31 cellular contexts compared by ENCODE assay signal in genomic region chr6:5041955-5042354, GRCh38. TPM values are rescaled to one million over a fixed set of nuclear protein-coding genes. Genes with fewer than 3 reads are reported as not detected.
DNase-seq lines count a peak whose midpoint lies in the region; ATAC-seq, FAIRE-seq and TF ChIP-seq lines count a peak whose summit lies in the region.
"Had no signal": no experiment of that assay in that cellular context is flagged by ENCODE, and none has a peak within 500 bp of the region (broad histone marks: within the 10 kb centered on the region; RNA-seq: fewer than 3 reads in every experiment).

No MANE protein-coding gene starts in this region.

- DNase-seq in IMR-90: no peak
- no peak for DNase-seq in K562 (ENCODE audit: extremely low read depth in 1 of 4, low spot score in 3 of 4)
- DNase-seq in H1 (ENCODE audit: low read depth in 1 of 2, low spot score in 2 of 2): no peak
- DNase-seq in DMS79 treated with DMSO at 0.1 percent for 48 hours (lab: John Stamatoyannopoulos, UW): no peak
- DNase-seq in occipital lobe (lab: John Stamatoyannopoulos, UW): no peak
- no peak for DNase-seq in cerebellar cortex (ENCODE audit: low spot score)
- DNase-seq: 8988T; ACHN; AML-193; BE2C; C1 segment of cervical spinal cord; Caco-2; Calu3; CD4-positive, alpha-beta memory T cell; CD4-positive, alpha-beta T cell; CD4-positive, CD25-positive, alpha-beta regulatory T cell; CD8-positive, alpha-beta memory T cell; CD8-positive, alpha-beta T cell; COR-L47; DMS 273 treated with DMSO at 0.1 percent for 48 hours; DMS153; DMS53; DMS79; DND-41; EL had no signal

- H2AK5ac ChIP-seq in IMR-90 (ENCODE audit: low read depth, low read length): no peak overlapping the region
- H2AK5ac ChIP-seq in H1 (ENCODE audit: low read depth, low read length): no peak overlapping the region

- H3K9me1 ChIP-seq in IMR-90 (ENCODE audit: insufficient read depth, low read length): 0 out of 2 replicates have a peak, but pooled peaks cover 3% of the 10 kb centered on the region
- H3K9me1 ChIP-seq in K562 (ENCODE audit: control insufficient read depth, insufficient read depth, low read length): no peaks in the 10 kb centered on the region

- H4K20me1 ChIP-seq in IMR-90 (ENCODE audit: insufficient read depth, low read length) (no peaks in the 10 kb centered on the region), K562 (replicated peaks; ENCODE audit: control insufficient read depth, insufficient read depth, low read length) (no peaks in the 10 kb centered on the region), H1 (replicated peaks in 1 of 2; ENCODE audit: control insufficient read depth in 1 of 2, insufficient read depth in 2 of 2, low read length in 2 of 2) (no peaks in the 10 kb centered on the region)
- H4K20me1 ChIP-seq: BLaER1; BLaER1 treated with 17β-estradiol and CSF1 and Interleukin-3, amounts not matched to agents 10 nM and 100 nM had no signal

- H2BK12ac ChIP-seq in H1 (ENCODE audit: low read depth, low read length): no peak overlapping the region

- TF ChIP-seq RAD21 in IMR-90 (IDR thresholded peaks at IDR 0.05; ENCODE audit: low read length): no peak
- TF ChIP-seq RAD21 in K562 (CRISPR knock-in tag; conservative IDR thresholded peaks at IDR 0.05 in 1 of 2, IDR thresholded peaks at IDR 0.05 in 1 of 2): no peak
- no peak for TF ChIP-seq RAD21 in H1 (IDR thresholded peaks at IDR 0.05 in 1 of 2, conservative IDR thresholded peaks at IDR 0.05 in 1 of 2; ENCODE audit: low read depth in 2 of 2, low read length in 2 of 2)

- H4K5ac ChIP-seq in IMR-90 (ENCODE audit: low read depth, low read length) (no peak overlapping the region), H1 (ENCODE audit: insufficient read length, low read depth, low read length) (no peak overlapping the region)

- TF ChIP-seq POLR2A in IMR-90 (IDR thresholded peaks at IDR 0.05; ENCODE audit: low read depth, low read length) (no peak), K562 (conservative IDR thresholded peaks at IDR 0.05) (no peak), H1 (IDR thresholded peaks at IDR 0.05; ENCODE audit: control extremely low read depth in 1 of 2, low read depth in 2 of 2, low read length in 2 of 2) (no peak)

- intact Hi-C loops in IMR-90 (cut with micrococcal nuclease): no loop called here
- intact Hi-C loops in K562 (cut with micrococcal nuclease): no loop called here

- no peak overlapping the region for H4K8ac ChIP-seq in IMR-90 (ENCODE audit: low read depth in 2 of 2, low read length in 2 of 2)
- H4K8ac ChIP-seq in H1 (ENCODE audit: extremely low read depth, insufficient read depth, low read length): no peak overlapping the region

- no peak overlapping the region for H3K18ac ChIP-seq in IMR-90 (ENCODE audit: low read depth, low read length)
- no peak overlapping the region for H3K18ac ChIP-seq in H1 (ENCODE audit: extremely low read depth, low read length)

- no peak overlapping the region for H3K4me2 ChIP-seq in IMR-90 (ENCODE audit: low read depth, low read length)
- H3K4me2 ChIP-seq in K562 (ENCODE audit: insufficient read depth, low read length): no peak overlapping the region
- no peak overlapping the region for H3K4me2 ChIP-seq in H1 (ENCODE audit: insufficient read depth in 1 of 2, low read depth in 2 of 2, low read length in 2 of 2)
- H3K4me2 ChIP-seq: A549; BLaER1; BLaER1 treated with 17β-estradiol and CSF1 and Interleukin-3, amounts not matched to agents 10 nM and 100 nM had no signal

- H3K9me3 ChIP-seq in IMR-90 (ENCODE audit: control insufficient read depth, insufficient read depth, low read length): no peaks in the 10 kb centered on the region
- H3K9me3 ChIP-seq in K562 (replicated peaks; ENCODE audit: control insufficient read depth, insufficient read depth, low read depth, low read length): no peaks in the 10 kb centered on the region
- H3K9me3 ChIP-seq in H1 (ENCODE audit: insufficient read depth in 2 of 2, low read depth in 1 of 2, low read length in 1 of 2): peaks cover 0 to 7% of the 10 kb centered on the region in 2 experiments; a peak in 1 of 4 replicates
- H3K9me3 ChIP-seq: A549, BE2C, Caco-2 had no signal

- H3K79me1 ChIP-seq in IMR-90 (ENCODE audit: low read depth in 1 of 2, low read length in 2 of 2) (no peaks in the 10 kb centered on the region), H1 (ENCODE audit: low read depth, low read length) (no peaks in the 10 kb centered on the region)

- H3K27me3 ChIP-seq in IMR-90 (ENCODE audit: control insufficient read depth, insufficient read depth, low read length) (no peaks in the 10 kb centered on the region), K562 (ENCODE audit: control insufficient read depth in 2 of 2, insufficient read depth in 2 of 2, low read length in 2 of 2) (peaks cover 2 to 20% of the 10 kb centered on the region in 2 experiments; a peak in 4 of 5 replicates), H1 (replicated peaks in 1 of 4; ENCODE audit: control insufficient read depth in 3 of 4, extremely low read depth in 1 of 4, insufficient read depth in 3 of 4, low read length in 3 of 4) (no peaks in the 10 kb centered on the region)
- H3K27me3 ChIP-seq: BE2C; BLaER1; BLaER1 treated with 17β-estradiol and CSF1 and Interleukin-3, amounts not matched to agents 10 nM and 100 nM had no signal

- no peak overlapping the region for H2AFZ ChIP-seq in IMR-90 (replicated peaks; ENCODE audit: low read length, poor library complexity)
- no peak overlapping the region for H2AFZ ChIP-seq in K562 (ENCODE audit: low read depth, low read length)
- H2AFZ ChIP-seq in H1 (ENCODE audit: low read length): no peak overlapping the region

- H3K4me3 ChIP-seq in IMR-90 (ENCODE audit: insufficient read depth, low read depth, low read length) (no peak overlapping the region), K562 (no peak overlapping the region), H1 (ENCODE audit: extremely low read depth in 1 of 4, insufficient read depth in 2 of 4, low read depth in 3 of 4, low read length in 4 of 4) (no peak overlapping the region)
- H3K4me3 ChIP-seq: A549; BLaER1; BLaER1 treated with 17β-estradiol and CSF1 and Interleukin-3, amounts not matched to agents 10 nM and 100 nM had no signal

- dilution Hi-C loops in IMR-90 (cut with HindIII; ENCODE audit: low sequenced_read_pairs, unreplicated experiment): no loop called here

- no peak overlapping the region for H2BK5ac ChIP-seq in IMR-90 (ENCODE audit: low read depth, low read length, poor library complexity, severe bottlenecking)
- no peak overlapping the region for H2BK5ac ChIP-seq in H1 (ENCODE audit: low read depth, low read length)

- TF ChIP-seq EP300 in K562 (IDR thresholded peaks at IDR 0.05; ENCODE audit: low read length): no peak
- no peak for TF ChIP-seq EP300 in H1 (IDR thresholded peaks at IDR 0.05; ENCODE audit: borderline replicate concordance in 1 of 2, low read depth in 2 of 2, low read length in 2 of 2)

- H4K91ac ChIP-seq in IMR-90 (ENCODE audit: insufficient read depth, low read depth, low read length): no peak overlapping the region
- no peak overlapping the region for H4K91ac ChIP-seq in H1 (replicated peaks; ENCODE audit: insufficient read length, low read length)

- no peak overlapping the region for H3K4ac ChIP-seq in IMR-90 (ENCODE audit: low read depth, low read length)
- no peak overlapping the region for H3K4ac ChIP-seq in H1 (replicated peaks; ENCODE audit: insufficient read length, low read depth, low read length)

- no peak overlapping the region for H2BK15ac ChIP-seq in IMR-90 (ENCODE audit: low read depth, low read length)
- no peak overlapping the region for H2BK15ac ChIP-seq in H1 (ENCODE audit: low read length)

- H3K4me1 ChIP-seq in IMR-90 (ENCODE audit: control insufficient read depth, insufficient read depth, low read length): peaks cover 2% of the 10 kb centered on the region
- no peaks in the 10 kb centered on the region for H3K4me1 ChIP-seq in K562 (replicated peaks in 1 of 2; ENCODE audit: control insufficient read depth in 2 of 2, insufficient read depth in 2 of 2, low read length in 2 of 2)
- H3K4me1 ChIP-seq in H1 (replicated peaks in 1 of 4; ENCODE audit: control insufficient read depth in 3 of 4, insufficient read depth in 4 of 4, low read length in 3 of 4): no peaks in the 10 kb centered on the region
- H3K4me1 ChIP-seq: A549; BE2C; BLaER1; BLaER1 treated with 17β-estradiol and CSF1 and Interleukin-3, amounts not matched to agents 10 nM and 100 nM; Caco-2 had no signal

- BruUV-seq in IMR-90 (replicated peaks; lab: Mats Ljungman, UMichigan) (no TSS peak), K562 (replicated peaks; lab: Mats Ljungman, UMichigan) (no TSS peak)

- no peak overlapping the region for H3K23ac ChIP-seq in IMR-90 (ENCODE audit: low read depth, low read length)
- H3K23ac ChIP-seq in H1 (ENCODE audit: insufficient read length): no peak overlapping the region

- H3K56ac ChIP-seq in IMR-90 (ENCODE audit: extremely low read depth, insufficient read depth, low read length) (no peak overlapping the region), H1 (replicated peaks; ENCODE audit: insufficient read length, low read depth, low read length) (no peak overlapping the region)

- H2AK9ac ChIP-seq in IMR-90 (replicated peaks; ENCODE audit: low read depth, low read length, poor library complexity): no peak overlapping the region

- TF ChIP-seq CTCF in IMR-90 (conservative IDR thresholded peaks at IDR 0.05; ENCODE audit: low read depth, low read length) (no peak), K562 (IDR thresholded peaks at IDR 0.05 in 2 of 3, conservative IDR thresholded peaks at IDR 0.05 in 1 of 3; ENCODE audit: insufficient read depth in 2 of 3, low read depth in 1 of 3, low read length in 3 of 3) (no peak), H1 (IDR thresholded peaks at IDR 0.05; ENCODE audit: control extremely low read depth in 1 of 3, insufficient read depth in 1 of 3, low read depth in 1 of 3, low read length in 3 of 3) (no peak)

- no peaks in the 10 kb centered on the region for H3K23me2 ChIP-seq in H1 (ENCODE audit: low read depth, low read length)

- ATAC-seq in IMR-90 (ENCODE audit: low read depth) (no peak), K562 (no peak)
- ATAC-seq: A549; CD8-positive, alpha-beta T cell had no signal

- no CpG with 5 or more reads among the region's 2 CpGs for WGBS in IMR-90 (ENCODE audit: extremely low coverage in 2 of 2, insufficient read length in 1 of 2), 2 experiments
- WGBS in K562 (ENCODE audit: insufficient coverage, low coverage, missing lambda C conversion rate): 9% methylated on average over 2 of the region's 2 CpGs
- 71% methylated on average over 2 of the region's 2 CpGs; no CpG with 5 or more reads in 1 of the 2 experiments for WGBS in H1 (ENCODE audit: extremely low coverage in 1 of 2, insufficient coverage in 1 of 2, insufficient read length in 1 of 2, insufficient replicate concordance in 2 of 2, low coverage in 1 of 2, low lambda C conversion rate in 2 of 2, missing lambda C conversion rate in 1 of 2), 2 experiments

- H3K36me3 ChIP-seq in IMR-90 (ENCODE audit: control insufficient read depth, insufficient read depth, low read length) (no peaks in the 10 kb centered on the region), K562 (ENCODE audit: control insufficient read depth, insufficient read depth, low read length) (no peaks in the 10 kb centered on the region), H1 (ENCODE audit: control insufficient read depth in 2 of 4, insufficient read depth in 4 of 4, low read length in 3 of 4) (no peaks in the 10 kb centered on the region)
- H3K36me3 ChIP-seq: BE2C, BLaER1 had no signal

- H3K14ac ChIP-seq in IMR-90 (replicated peaks; ENCODE audit: low read depth, low read length) (no peak overlapping the region), H1 (ENCODE audit: insufficient read length) (no peak overlapping the region)

- H2BK20ac ChIP-seq in IMR-90 (ENCODE audit: low read depth, low read length) (no peak overlapping the region), H1 (ENCODE audit: low read length) (no peak overlapping the region)

- no peak overlapping the region for H3K27ac ChIP-seq in IMR-90 (ENCODE audit: insufficient read depth, low read length)
- H3K27ac ChIP-seq in K562 (ENCODE audit: extremely low read depth, low read depth, low read length): no peak overlapping the region
- no peak overlapping the region for H3K27ac ChIP-seq in H1 (ENCODE audit: low read depth, low read length)
- H3K27ac ChIP-seq: 22Rv1; A549; BLaER1; BLaER1 treated with 17β-estradiol and CSF1 and Interleukin-3, amounts not matched to agents 10 nM and 100 nM; C4-2B had no signal

- no peaks in the 10 kb centered on the region for H3K79me2 ChIP-seq in K562 (ENCODE audit: control insufficient read depth, insufficient read depth, low read length)
- H3K79me2 ChIP-seq in H1 (ENCODE audit: control insufficient read depth in 1 of 2, insufficient read depth in 2 of 2, low read length in 2 of 2): no peaks in the 10 kb centered on the region

- in situ Hi-C loops in IMR-90 (cut with MboI; ENCODE audit: low sequenced_read_pairs) (no loop called here), K562 (cut with MboI) (no loop called here)

- CTCF ChIA-PET in IMR-90 (lab: Yijun Ruan, JAX) (no interaction called here), K562 (lab: Yijun Ruan, JAX; ENCODE audit: low intra/inter-chr PET ratio) (no interaction called here), H1 (lab: Charles Lee; ENCODE audit: partially characterized antibody) (interaction anchor here (1.5 kb wide), 1 partner anchor 12 kb away, joined by 4 read pairs; no protein-coding TSS in a partner anchor)

- H2BK120ac ChIP-seq in IMR-90 (ENCODE audit: low read depth, low read length) (no peak overlapping the region), H1 (replicated peaks; ENCODE audit: low read depth, low read length) (no peak overlapping the region)

- no peak overlapping the region for H3K9ac ChIP-seq in IMR-90 (ENCODE audit: low read depth, low read length)
- H3K9ac ChIP-seq in K562 (ENCODE audit: insufficient read depth in 1 of 2, low read depth in 2 of 2, low read length in 2 of 2): no peak overlapping the region
- no peak overlapping the region for H3K9ac ChIP-seq in H1 (replicated peaks in 1 of 4; ENCODE audit: extremely low read depth in 1 of 4, low read depth in 3 of 4, low read length in 3 of 4)
- H3K9ac ChIP-seq: BLaER1; BLaER1 treated with 17β-estradiol and CSF1 and Interleukin-3, amounts not matched to agents 10 nM and 100 nM had no signal

- POLR2A ChIA-PET in IMR-90 (lab: Charles Lee; ENCODE audit: unreplicated experiment): no interaction called here
- POLR2A ChIA-PET in K562 (lab: Yijun Ruan, JAX): interaction anchor here (0.6 kb wide), 1 partner anchor 1277 kb away, joined by 3 read pairs; no protein-coding TSS in a partner anchor
- POLR2A ChIA-PET in H1 (lab: Charles Lee; ENCODE audit: partially characterized antibody): no interaction called here

- FAIRE-seq in K562 (lab: Jason Lieb, UNC): no peak
- FAIRE-seq in H1 (lab: Jason Lieb, UNC): no peak
- FAIRE-seq: A549, D721Med had no signal

RNA-seq across cellular contexts. Expression of gene RPP40, which starts 38.1 kb away (rescaled TPM):
- total RNA-seq in IMR-90 (2012; rRNA removed) (19.7 and 22.2 TPM in 2 replicates), K562 (2014; rRNA removed) (34.7 and 41.1 TPM in 2 replicates), K562 (2014; rRNA removed; fragmentation: Illumina TruSeq; extraction: Trizol) (39.9 and 41.0 TPM in 2 replicates), K562 (2015; rRNA removed; fragmentation: Illumina TruSeq; extraction: Trizol) (36.4 and 39.0 TPM in 2 replicates), K562 (2021) (28.1 and 30.2 TPM in 2 replicates), occipital lobe (14.0 TPM)
- polyA plus RNA-seq in IMR-90 (2012; rRNA removed) (6.6 and 8.1 TPM in 2 replicates), K562 (2011; rRNA removed) (15.9 and 22.6 TPM in 2 replicates), K562 (2014; fragmentation: Illumina TruSeq; extraction: Trizol) (48.2 and 51.2 TPM in 2 replicates), K562 (2014; fragmentation: Nextera tagmentation; extraction: Ambion mirVana) (100 to 1,000 TPM; 103 to 114 TPM), K562 (2014; rRNA removed) (35.7 and 46.6 TPM in 2 replicates), H1 (2011; rRNA removed) (5.1 and 7.0 TPM in 2 replicates)
- 3.2 and 4.2 TPM in 2 replicates for polyA plus RNA-seq in IMR-90 (2012; cell fraction: cytosol; rRNA removed)
- polyA plus RNA-seq in IMR-90 (2012; cell fraction: nucleus; rRNA removed; ENCODE audit: low replicate concordance): 2.3 and 4.6 TPM in 2 replicates
- 10.1 and 10.8 TPM in 2 replicates for total RNA-seq in K562 (2011; cell fraction: chromatin; rRNA removed; ENCODE audit: low replicate concordance)
- total RNA-seq in K562 (2011; cell fraction: nucleolus; rRNA removed): 7.1 and 8.8 TPM in 2 replicates
- total RNA-seq in K562 (2011; cell fraction: nucleoplasm; rRNA removed): 7.9 and 13.3 TPM in 2 replicates
- 8.4 and 11.0 TPM in 2 replicates for polyA plus RNA-seq in K562 (2011; cell fraction: cytosol; rRNA removed)
- 12.8 and 16.4 TPM in 2 replicates for polyA plus RNA-seq in K562 (2011; cell fraction: nucleus; rRNA removed)
- 16.5 and 38.9 TPM in 2 replicates for polyA plus RNA-seq in K562 (2012)
- 17.4 and 17.6 TPM in 2 replicates for polyA minus RNA-seq in K562 (2011; rRNA and poly(A)+ RNA removed)
- 6.8 and 8.6 TPM in 2 replicates for polyA minus RNA-seq in K562 (2011; cell fraction: cytosol; rRNA and poly(A)+ RNA removed)
- 9.7 and 17.2 TPM in 2 replicates for polyA minus RNA-seq in K562 (2011; cell fraction: nucleus; rRNA and poly(A)+ RNA removed)
- total RNA-seq in H1 (2021; fragmentation: NEBNext Ultra II Directional; extraction: Animal tissue kit (Norgen Biotek cat#: 25700)): 15.7 and 17.1 TPM in 2 replicates
- 8.8 TPM for polyA plus RNA-seq in H1 (2011; cell fraction: cytosol; rRNA removed)
- polyA plus RNA-seq in H1 (2011; cell fraction: nucleus; rRNA removed): 3.6 TPM
- 10.1 to 15.2 TPM (median 10.3 TPM) in 4 replicates for polyA plus RNA-seq in H1 (2012, experiment 1 of 2)
- polyA plus RNA-seq in H1 (2012, experiment 2 of 2): 7.5 TPM
- 10.9 TPM for polyA plus RNA-seq in H1 (2013, experiment 1 of 2)
- polyA plus RNA-seq in H1 (2013, experiment 2 of 2): 12.1 TPM
- polyA minus RNA-seq in H1 (2011; rRNA and poly(A)+ RNA removed): 3.3 and 4.9 TPM in 2 replicates
- polyA minus RNA-seq in H1 (2011; cell fraction: cytosol; rRNA and poly(A)+ RNA removed): 4.3 TPM
- 4.4 TPM for polyA minus RNA-seq in H1 (2011; cell fraction: nucleus; rRNA and poly(A)+ RNA removed)

RNA-seq across cellular contexts. Expression of gene PPP1R3G, which starts 43.2 kb away (rescaled TPM):
- under 0.01 and 0.18 TPM in 2 replicates for total RNA-seq in IMR-90 (2012; rRNA removed)
- polyA plus RNA-seq in IMR-90 (2012; rRNA removed): 0.09 and 0.10 TPM in 2 replicates
- polyA plus RNA-seq in IMR-90 (2012; cell fraction: cytosol; rRNA removed): 0.06 and 0.16 TPM in 2 replicates
- polyA plus RNA-seq in IMR-90 (2012; cell fraction: nucleus; rRNA removed; ENCODE audit: low replicate concordance): 0.09 and 0.10 TPM in 2 replicates
- 0.37 TPM in 1 of 2 replicates, not detected in the other for total RNA-seq in K562 (2011; cell fraction: chromatin; rRNA removed; ENCODE audit: low replicate concordance)
- 0.50 and 0.53 TPM in 2 replicates for total RNA-seq in K562 (2011; cell fraction: nucleolus; rRNA removed)
- total RNA-seq in K562 (2011; cell fraction: nucleoplasm; rRNA removed): 0.29 and 0.46 TPM in 2 replicates
- 0.08 TPM in 1 of 2 replicates, not detected in the other for total RNA-seq in K562 (2014; rRNA removed)
- total RNA-seq in K562 (2014; rRNA removed; fragmentation: Illumina TruSeq; extraction: Trizol): not detected in 2 replicates
- total RNA-seq in K562 (2015; rRNA removed; fragmentation: Illumina TruSeq; extraction: Trizol): not detected in 2 replicates
- 0.04 TPM in 2 replicates for total RNA-seq in K562 (2021)
- 0.13 and 0.35 TPM in 2 replicates for polyA plus RNA-seq in K562 (2011; rRNA removed)
- 0.35 and 0.51 TPM in 2 replicates for polyA plus RNA-seq in K562 (2011; cell fraction: cytosol; rRNA removed)
- polyA plus RNA-seq in K562 (2011; cell fraction: nucleus; rRNA removed): 0.17 and 0.28 TPM in 2 replicates
- 0.21 TPM in 2 replicates for polyA plus RNA-seq in K562 (2012)
- polyA plus RNA-seq in K562 (2014; fragmentation: Illumina TruSeq; extraction: Trizol): 0.01 and 0.03 TPM in 2 replicates
- under 1 TPM in 1 of 2 experiments, not detected in 1; 0.01 TPM for polyA plus RNA-seq in K562 (2014; fragmentation: Nextera tagmentation; extraction: Ambion mirVana)
- 0.01 TPM in 2 replicates for polyA plus RNA-seq in K562 (2014; rRNA removed)
- polyA minus RNA-seq in K562 (2011; rRNA and poly(A)+ RNA removed): 0.21 and 0.27 TPM in 2 replicates
- 0.38 and 1.2 TPM in 2 replicates for polyA minus RNA-seq in K562 (2011; cell fraction: cytosol; rRNA and poly(A)+ RNA removed)
- polyA minus RNA-seq in K562 (2011; cell fraction: nucleus; rRNA and poly(A)+ RNA removed): 0.27 and 1.00 TPM in 2 replicates
- 0.09 TPM in 1 of 2 replicates, not detected in the other for total RNA-seq in H1 (2021; fragmentation: NEBNext Ultra II Directional; extraction: Animal tissue kit (Norgen Biotek cat#: 25700))
- 0.03 and 0.06 TPM in 2 replicates for polyA plus RNA-seq in H1 (2011; rRNA removed)
- 0.06 TPM for polyA plus RNA-seq in H1 (2011; cell fraction: cytosol; rRNA removed)
- polyA plus RNA-seq in H1 (2011; cell fraction: nucleus; rRNA removed): 0.06 TPM
- 0.09 to 0.19 TPM (median 0.12 TPM) in 4 replicates for polyA plus RNA-seq in H1 (2012, experiment 1 of 2)
- polyA plus RNA-seq in H1 (2012, experiment 2 of 2): 0.04 TPM
- polyA plus RNA-seq in H1 (2013, experiment 1 of 2): 0.04 TPM
- 0.06 TPM for polyA plus RNA-seq in H1 (2013, experiment 2 of 2)
- polyA minus RNA-seq in H1 (2011; rRNA and poly(A)+ RNA removed): 0.07 TPM in 1 of 2 replicates, not detected in the other
- polyA minus RNA-seq in H1 (2011; cell fraction: cytosol; rRNA and poly(A)+ RNA removed): not detected
- not detected for polyA minus RNA-seq in H1 (2011; cell fraction: nucleus; rRNA and poly(A)+ RNA removed)
- total RNA-seq in occipital lobe: 1.2 TPM
- total RNA-seq: CD4-positive, alpha-beta memory T cell; CD4-positive, alpha-beta T cell; CD8-positive, alpha-beta memory T cell; CD8-positive, alpha-beta T cell had no signal
- polyA plus RNA-seq: CD4-positive, alpha-beta memory T cell; CD4-positive, CD25-positive, alpha-beta regulatory T cell; CD8-positive, alpha-beta memory T cell had no signal
